Comparison of ENCODE assay signal across 16 cellular contexts in the genomic region with DNA sequence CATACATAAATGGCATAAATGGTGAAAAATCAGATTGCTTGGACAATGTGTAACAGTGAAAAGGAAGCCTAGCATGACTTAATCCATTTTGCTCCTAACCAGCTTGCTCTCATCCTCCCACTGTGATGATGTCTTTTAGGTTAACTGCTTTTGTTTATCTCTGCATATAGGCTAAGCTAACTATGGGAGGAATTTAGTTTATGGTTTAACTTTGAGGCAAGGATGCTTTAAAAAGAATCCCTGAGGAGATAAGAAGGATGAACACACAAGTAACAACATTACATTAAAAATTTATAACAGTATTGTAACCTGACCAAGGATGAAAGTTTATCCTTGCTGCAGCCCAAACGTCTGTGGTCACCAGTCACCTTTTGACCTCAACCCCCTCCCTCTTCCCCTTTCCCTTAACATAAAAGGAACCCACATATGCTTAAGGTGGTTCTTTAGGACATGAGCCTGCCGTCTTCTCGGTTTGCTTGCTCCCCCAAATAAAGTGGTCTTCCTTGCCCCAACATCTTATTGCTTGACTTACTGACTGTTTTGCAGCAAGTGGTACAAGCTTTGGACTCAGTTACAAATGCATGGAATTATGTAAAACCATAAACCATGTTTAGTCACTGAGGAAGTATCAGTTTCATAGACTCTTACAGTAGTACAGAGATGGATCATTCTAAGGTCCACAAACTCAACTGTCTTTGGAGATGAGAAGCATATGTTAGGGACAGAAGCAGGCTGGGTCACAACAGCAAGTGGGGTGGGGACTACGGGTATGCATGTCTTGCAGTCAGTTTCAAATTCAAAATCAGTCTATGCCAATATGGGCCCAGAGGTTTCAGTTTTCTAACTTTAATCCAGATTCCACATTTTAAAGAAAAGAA. TPM values are rescaled to one million over a fixed set of nuclear protein-coding genes. Genes with fewer than 3 reads are reported as not detected.
DNase-seq lines count a peak whose midpoint lies in the region; ATAC-seq lines count a peak whose summit lies in the region.
"Had no signal": no experiment of that assay in that cellular context is flagged by ENCODE, and none has a peak within 500 bp of the region (broad histone marks: within the 10 kb centered on the region; RNA-seq: fewer than 3 reads in every experiment).

No MANE protein-coding gene starts in this region.

- peak; percentile 70 for DNase-seq in amniotic epithelial cell (ENCODE audit: low read depth)
- DNase-seq in activated CD8-positive, alpha-beta memory T cell treated with anti-CD3 and anti-CD28 coated beads, Interleukin-2, amount 50 U/mL, for 4 hours = no peak
- DNase-seq: activated B cell treated with CpG ODN at 0.5 μM for 24 hours; activated naive CD8-positive, alpha-beta T cell treated with anti-CD3 and anti-CD28 coated beads, Interleukin-2, amount 10 ng/mL, durations not matched to agents 7 days and 5 days; DMS53; endodermal cell; mesendoderm; NCI-H1048; stomach had no signal

- ATAC-seq in GM19023 (IDR thresholded peaks at IDR 0.05; ENCODE audit: unreplicated experiment) (peak; percentile 81), GM21515 (IDR thresholded peaks at IDR 0.05; ENCODE audit: unreplicated experiment) (peak; percentile 73), HG03103 (IDR thresholded peaks at IDR 0.05; ENCODE audit: low read depth, unreplicated experiment) (peak; percentile 73), HG03108 (IDR thresholded peaks at IDR 0.05; ENCODE audit: unreplicated experiment) (no peak), esophagus mucosa (no peak)

RNA-seq across cellular contexts. Expression of gene AGXT2, which starts 31.3 kb away (rescaled TPM):
- total RNA-seq in esophagus mucosa = not detected
- total RNA-seq: activated B cell treated with CpG ODN at 0.5 μM for 24 hours; activated naive CD8-positive, alpha-beta T cell treated with anti-CD3 and anti-CD28 coated beads, Interleukin-2, amount 10 ng/mL, durations not matched to agents 7 days and 5 days; cardiac septum; endodermal cell; frontal cortex had no signal

Comparison
In these comparisons a context has a peak if more than half of its experiments do, and no peak if none do; other contexts are left out.
1. ATAC-seq: peak in GM19023 (single experiment), GM21515 (single experiment) and HG03103 (single experiment); none in HG03108 (single experiment) and esophagus mucosa (single experiment).